23 cellular contexts compared by ENCODE assay signal in genomic region chr1:180253585-180254495, GRCh38. TPM values are rescaled to one million over a fixed set of nuclear protein-coding genes. Genes with fewer than 3 reads are reported as not detected.
"Had no signal": no experiment of that assay in that cellular context is flagged by ENCODE, and none has a peak within 500 bp of the region (broad histone marks: within the 10 kb centered on the region; RNA-seq: fewer than 3 reads in every experiment).

No MANE protein-coding gene starts in this region.

- H3K4me3 ChIP-seq: lower lobe of right lung, testis, upper lobe of left lung had no signal

- H3K27ac ChIP-seq: brain microvascular endothelial cell, lower lobe of right lung, testis, upper lobe of left lung had no signal

- H3K9me3 ChIP-seq: lower lobe of right lung, testis, upper lobe of left lung had no signal

- H3K36me3 Mint-ChIP-seq: stimulated activated effector memory CD8-positive, alpha-beta T cell treated with anti-CD3 and anti-CD28 coated beads, Interleukin-12 subunit alpha, Interleukin-12 subunit beta, amount 100 ng/mL, for 72 hours had no signal

- H3K27ac Mint-ChIP-seq: activated CD4-positive, alpha-beta T cell treated with anti-CD3 and anti-CD28 coated beads for 36 hours; activated naive CD4-positive, alpha-beta T cell treated with anti-CD3 and anti-CD28 coated beads for 36 hours; activated naive CD8-positive, alpha-beta T cell treated with anti-CD3 and anti-CD28 coated beads, Interleukin-2, amount 50 U/mL, for 24 hours; activated T-helper 1 cell treated with anti-CD3 and anti-CD28 coated beads, Interleukin-12 subunit alpha, Interleukin-12 subunit beta, Interleukin-2, Interleukin-4 antibody, amounts not matched to agents 30 ng/mL and 10 ng/mL and 1 ng/mL, durations not matched to agents 14 hours and 24 hours and 36 hours; nephron; stimulated activated effector memory CD8-positive, alpha-beta T cell treated with anti-CD3 and anti-CD28 coated beads, Interleukin-12 subunit alpha, Interleukin-12 subunit beta, amount 100 ng/mL, for 72 hours had no signal

- H3K4me1 Mint-ChIP-seq: activated CD4-positive, alpha-beta T cell treated with anti-CD3 and anti-CD28 coated beads for 36 hours had no signal

- H3K9me3 Mint-ChIP-seq: activated naive CD4-positive, alpha-beta T cell treated with anti-CD3 and anti-CD28 coated beads for 36 hours; activated naive CD8-positive, alpha-beta T cell treated with anti-CD3 and anti-CD28 coated beads, Interleukin-2, amount 50 U/mL, for 24 hours; activated T-helper 1 cell treated with anti-CD3 and anti-CD28 coated beads, Interleukin-12 subunit alpha, Interleukin-12 subunit beta, Interleukin-2, Interleukin-4 antibody, amounts not matched to agents 30 ng/mL and 10 ng/mL and 1 ng/mL, durations not matched to agents 14 hours and 24 hours and 36 hours; nephron; stimulated activated effector memory CD8-positive, alpha-beta T cell treated with anti-CD3 and anti-CD28 coated beads, Interleukin-12 subunit alpha, Interleukin-12 subunit beta, amount 100 ng/mL, for 72 hours had no signal

- H3K27me3 ChIP-seq: brain microvascular endothelial cell, testis had no signal

- DNase-seq: activated CD4-positive, alpha-beta T cell treated with anti-CD3 and anti-CD28 coated beads for 36 hours; activated CD4-positive, alpha-beta T cell treated with anti-CD3 and anti-CD28 coated beads, Interleukin-2, amount 50 U/mL, for 48 hours; activated naive CD4-positive, alpha-beta T cell treated with anti-CD3 and anti-CD28 coated beads for 36 hours; activated naive CD8-positive, alpha-beta T cell treated with anti-CD3 and anti-CD28 coated beads, Interleukin-2, amount 50 U/mL, for 24 hours; activated T-cell treated with anti-CD3 and anti-CD28 coated beads for 4 hours; anterior cingulate cortex; brain microvascular endothelial cell; central memory CD4-positive, alpha-beta T cell; erythroblast; foreskin melanocyte; glutamatergic neuron; hippocampal formation; left colon; lower lobe of right lung; small intestine; stimulated activated CD4-positive, alpha-beta T cell treated with anti-CD3 and anti-CD28 coated beads, Interleukin-4, amount 100 ng/mL, for 1 hour; SW 1271; testis had no signal

- H3K36me3 ChIP-seq: brain microvascular endothelial cell, lower lobe of right lung, upper lobe of left lung had no signal

- H3K4me1 ChIP-seq: lower lobe of right lung, testis, upper lobe of left lung had no signal

- H3K4me3 Mint-ChIP-seq: activated CD4-positive, alpha-beta T cell treated with anti-CD3 and anti-CD28 coated beads for 36 hours; activated naive CD4-positive, alpha-beta T cell treated with anti-CD3 and anti-CD28 coated beads for 36 hours; activated naive CD8-positive, alpha-beta T cell treated with anti-CD3 and anti-CD28 coated beads, Interleukin-2, amount 50 U/mL, for 24 hours; activated T-helper 1 cell treated with anti-CD3 and anti-CD28 coated beads, Interleukin-12 subunit alpha, Interleukin-12 subunit beta, Interleukin-2, Interleukin-4 antibody, amounts not matched to agents 30 ng/mL and 10 ng/mL and 1 ng/mL, durations not matched to agents 14 hours and 24 hours and 36 hours; nephron; stimulated activated effector memory CD8-positive, alpha-beta T cell treated with anti-CD3 and anti-CD28 coated beads, Interleukin-12 subunit alpha, Interleukin-12 subunit beta, amount 100 ng/mL, for 72 hours had no signal

RNA-seq across cellular contexts. Expression of gene LHX4, which starts 23.8 kb away (rescaled TPM):
- total RNA-seq: activated CD4-positive, alpha-beta T cell treated with anti-CD3 and anti-CD28 coated beads for 36 hours; activated naive CD4-positive, alpha-beta T cell treated with anti-CD3 and anti-CD28 coated beads for 36 hours; activated T-helper 1 cell treated with anti-CD3 and anti-CD28 coated beads, Interleukin-12 subunit alpha, Interleukin-12 subunit beta, Interleukin-2, Interleukin-4 antibody, amounts not matched to agents 30 ng/mL and 10 ng/mL and 1 ng/mL, durations not matched to agents 14 hours and 24 hours and 36 hours; lower lobe of right lung; T-helper 2 cell treated with Interferon-gamma antibody and Interleukin-4, amounts not matched to agents 100 ng/mL and 5 ng/mL, for 36 hours had no signal
